ENCODE assay signal across 21 cellular contexts in the genomic region with DNA sequence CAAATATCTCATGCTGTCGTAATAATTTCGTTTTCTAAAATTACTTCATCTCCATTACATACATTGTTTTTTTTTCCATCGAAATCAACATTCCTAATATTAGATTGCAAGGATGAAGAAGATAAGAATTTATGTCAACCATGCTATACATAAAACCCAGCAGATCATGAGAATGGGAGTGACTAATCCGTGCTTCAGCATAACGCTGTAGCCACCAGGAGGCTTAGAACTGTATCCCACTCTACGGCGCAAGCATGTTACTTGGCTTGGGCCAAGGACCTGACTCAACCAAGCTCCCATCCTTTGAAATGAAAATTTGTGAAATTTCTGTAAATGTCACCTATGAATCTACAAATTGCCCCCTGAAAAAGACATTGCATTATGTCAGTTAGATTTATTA.
DNase-seq lines count a peak whose midpoint lies in the region; ATAC-seq and TF ChIP-seq lines count a peak whose summit lies in the region.
"Had no signal": no experiment of that assay in that cellular context is flagged by ENCODE, and none has a peak within 500 bp of the region (broad histone marks: within the 10 kb centered on the region; RNA-seq: fewer than 3 reads in every experiment).

No MANE protein-coding gene starts in this region.

- H3K9me3 Mint-ChIP-seq in GM23338, result no peaks in the 10 kb centered on the region
- H3K9me3 Mint-ChIP-seq in WTC11, result peaks cover 7% of the 10 kb centered on the region; the same call in 1 of the 2 replicates
- H3K9me3 Mint-ChIP-seq in neural progenitor cell, result no peaks in the 10 kb centered on the region
- H3K9me3 Mint-ChIP-seq in stimulated activated memory B cell treated with anti-CD40 and anti-IgM and Interleukin-4, amounts not matched to agents 10 μg/mL and 1 μg/mL and 100 μg/mL, for 72 hours, result no peaks in the 10 kb centered on the region

- CTCF ChIA-PET in WTC11 (lab: Charles Lee), result no interaction called here

- peaks cover 10% of the 10 kb centered on the region for H3K9me3 ChIP-seq in neural progenitor cell (ENCODE audit: low read depth)
- H3K9me3 ChIP-seq: SJCRH30 had no signal

- H3K9ac ChIP-seq in neural progenitor cell, result no peak overlapping the region

- H3K27me3 ChIP-seq in GM23338 (ENCODE audit: insufficient read depth), result no peaks in the 10 kb centered on the region
- no peaks in the 10 kb centered on the region for H3K27me3 ChIP-seq in neural progenitor cell

- no peak overlapping the region for H3K27ac Mint-ChIP-seq in GM23338
- H3K27ac Mint-ChIP-seq in WTC11, result no peak overlapping the region
- H3K27ac Mint-ChIP-seq in neural progenitor cell, result no peak overlapping the region
- no peak overlapping the region for H3K27ac Mint-ChIP-seq in stimulated activated memory B cell treated with anti-CD40 and anti-IgM and Interleukin-4, amounts not matched to agents 10 μg/mL and 1 μg/mL and 100 μg/mL, for 72 hours

- no peaks in the 10 kb centered on the region for H3K36me3 Mint-ChIP-seq in GM23338 (ENCODE audit: low read depth)
- no peaks in the 10 kb centered on the region for H3K36me3 Mint-ChIP-seq in WTC11
- no peaks in the 10 kb centered on the region for H3K36me3 Mint-ChIP-seq in neural progenitor cell
- no peaks in the 10 kb centered on the region for H3K36me3 Mint-ChIP-seq in stimulated activated memory B cell treated with anti-CD40 and anti-IgM and Interleukin-4, amounts not matched to agents 10 μg/mL and 1 μg/mL and 100 μg/mL, for 72 hours

- H3F3A ChIP-seq in GM23338 (replicated peaks; ENCODE audit: low read depth) (no peaks in the 10 kb centered on the region), neural progenitor cell (ENCODE audit: low read depth) (peaks cover 15% of the 10 kb centered on the region)

- no peaks in the 10 kb centered on the region for H3K9me2 ChIP-seq in GM23338 (ENCODE audit: insufficient read depth)

- H3K4me2 ChIP-seq in GM23338 (no peak overlapping the region), neural progenitor cell (no peak overlapping the region)

- peaks cover 20% of the 10 kb centered on the region for H3K4me1 ChIP-seq in GM23338 (ENCODE audit: insufficient read depth)
- peaks cover 31% of the 10 kb centered on the region for H3K4me1 ChIP-seq in neural progenitor cell

- H3K4me3 Mint-ChIP-seq in GM23338 (no peak overlapping the region), WTC11 (no peak overlapping the region), neural progenitor cell (no peak overlapping the region)
- no peak overlapping the region for H3K4me3 Mint-ChIP-seq in stimulated activated memory B cell treated with anti-CD40 and anti-IgM and Interleukin-4, amounts not matched to agents 10 μg/mL and 1 μg/mL and 100 μg/mL, for 72 hours

- H3K27me3 Mint-ChIP-seq in GM23338 (ENCODE audit: insufficient read depth, low read depth, poor library complexity) (no peaks in the 10 kb centered on the region), WTC11 (ENCODE audit: low read depth) (no peaks in the 10 kb centered on the region), neural progenitor cell (ENCODE audit: insufficient read depth, low read depth) (no peaks in the 10 kb centered on the region)
- no peaks in the 10 kb centered on the region for H3K27me3 Mint-ChIP-seq in stimulated activated memory B cell treated with anti-CD40 and anti-IgM and Interleukin-4, amounts not matched to agents 10 μg/mL and 1 μg/mL and 100 μg/mL, for 72 hours

- H3K4me3 ChIP-seq in GM23338 (no peak overlapping the region), neural progenitor cell (no peak overlapping the region)
- H3K4me3 ChIP-seq: K562, SJCRH30 had no signal

- no peak overlapping the region for H2AFZ ChIP-seq in GM23338
- no peak overlapping the region for H2AFZ ChIP-seq in neural progenitor cell (replicated peaks)

- H4K20me1 ChIP-seq in GM23338 (replicated peaks; ENCODE audit: insufficient read depth) (no peaks in the 10 kb centered on the region), neural progenitor cell (ENCODE audit: low read depth) (no peaks in the 10 kb centered on the region)

- H3K79me2 ChIP-seq in GM23338 (replicated peaks; ENCODE audit: insufficient read depth) (no peaks in the 10 kb centered on the region), neural progenitor cell (ENCODE audit: low read depth) (no peaks in the 10 kb centered on the region)

- TF ChIP-seq CTCF in GM23338 (conservative IDR thresholded peaks at IDR 0.05; ENCODE audit: low read depth in 2 of 2), result peak; percentile 10 to 34; a peak in 2 of 4 replicates
- TF ChIP-seq CTCF in WTC11 (IDR thresholded peaks at IDR 0.05), result no peak
- peak; percentile 17 for TF ChIP-seq CTCF in neural progenitor cell (IDR thresholded peaks at IDR 0.05)

- H3K4me1 Mint-ChIP-seq in GM23338, result peaks cover 25% of the 10 kb centered on the region
- peaks cover 25% of the 10 kb centered on the region for H3K4me1 Mint-ChIP-seq in WTC11
- H3K4me1 Mint-ChIP-seq in neural progenitor cell, result peaks cover 20% of the 10 kb centered on the region
- no peaks in the 10 kb centered on the region for H3K4me1 Mint-ChIP-seq in stimulated activated memory B cell treated with anti-CD40 and anti-IgM and Interleukin-4, amounts not matched to agents 10 μg/mL and 1 μg/mL and 100 μg/mL, for 72 hours

- ATAC-seq in GM23338 (no peak), WTC11 (0 out of 2 replicates have a peak, but pooled peaks have one; percentile 10)
- no peak for ATAC-seq in stimulated activated memory B cell treated with anti-CD40 and anti-IgM and Interleukin-4, amounts not matched to agents 10 μg/mL and 1 μg/mL and 100 μg/mL, for 72 hours
- ATAC-seq: K562, Right ventricle myocardium inferior had no signal

- POLR2A ChIA-PET in WTC11 (lab: Charles Lee), result no interaction called here

- DNase-seq in GM23338 (ENCODE audit: low spot score) (no peak), NCI-H69 (lab: John Stamatoyannopoulos, UW) (peak; percentile 84), WTC11 (ENCODE audit: low spot score) (no peak), neural progenitor cell (ENCODE audit: low spot score) (peak; percentile 24), NCI-H1092 (lab: John Stamatoyannopoulos, UW) (no peak), OCI-M1 (lab: John Stamatoyannopoulos, UW) (no peak)
- DNase-seq: Calu3, DMS79 treated with DMSO at 0.1 percent for 48 hours, GF-D8, GOT3, Kasumi-1, NCI-H1105 treated with DMSO at 0.1 percent for 48 hours, NCI-H146, NCI-H1930, NCI-H2107, NCI-H524 treated with DMSO at 0.1 percent for 48 hours, SJCRH30, T-helper 2 cell had no signal

- H3K27ac ChIP-seq in GM23338 (ENCODE audit: low read depth), result no peak overlapping the region
- H3K27ac ChIP-seq in neural progenitor cell, result no peak overlapping the region
- H3K27ac ChIP-seq: SJCRH30 had no signal

- H3K36me3 ChIP-seq in GM23338 (ENCODE audit: insufficient read depth) (no peaks in the 10 kb centered on the region), neural progenitor cell (peaks cover 9% of the 10 kb centered on the region)
- H3K36me3 ChIP-seq: SJCRH30 had no signal

TF ChIP-seq in GM23338, 12 proteins besides CTCF, POLR2A, EP300 and RAD21 (continues in another document):
- TF ChIP-seq EZH2 (IDR thresholded peaks at IDR 0.05; ENCODE audit: low read depth, unreplicated experiment) (no peak), CREB1 (CRISPR knock-in tag; IDR thresholded peaks at IDR 0.05; ENCODE audit: low read depth) (no peak), ZNF331 (CRISPR knock-in tag; IDR thresholded peaks at IDR 0.05; ENCODE audit: low read depth) (no peak), NANOG (IDR thresholded peaks at IDR 0.05; ENCODE audit: borderline replicate concordance) (no peak), POLR2AphosphoS5 (IDR thresholded peaks at IDR 0.05; ENCODE audit: low read depth) (no peak)

TF ChIP-seq in WTC11, 78 proteins besides CTCF, POLR2A, EP300 and RAD21 (continues in another document):
- TF ChIP-seq, protein P1, sequence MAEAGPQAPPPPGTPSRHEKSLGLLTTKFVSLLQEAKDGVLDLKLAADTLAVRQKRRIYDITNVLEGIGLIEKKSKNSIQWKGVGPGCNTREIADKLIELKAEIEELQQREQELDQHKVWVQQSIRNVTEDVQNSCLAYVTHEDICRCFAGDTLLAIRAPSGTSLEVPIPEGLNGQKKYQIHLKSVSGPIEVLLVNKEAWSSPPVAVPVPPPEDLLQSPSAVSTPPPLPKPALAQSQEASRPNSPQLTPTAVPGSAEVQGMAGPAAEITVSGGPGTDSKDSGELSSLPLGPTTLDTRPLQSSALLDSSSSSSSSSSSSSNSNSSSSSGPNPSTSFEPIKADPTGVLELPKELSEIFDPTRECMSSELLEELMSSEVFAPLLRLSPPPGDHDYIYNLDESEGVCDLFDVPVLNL (CRISPR knock-in tag; IDR thresholded peaks at IDR 0.05; ENCODE audit: borderline replicate concordance, low read depth), result no peak
- TF ChIP-seq GTF2I (CRISPR knock-in tag; conservative IDR thresholded peaks at IDR 0.05), result no peak
- TF ChIP-seq ZNF138 (CRISPR knock-in tag; conservative IDR thresholded peaks at IDR 0.05), result no peak
- no peak for TF ChIP-seq ZNF263 (CRISPR knock-in tag; IDR thresholded peaks at IDR 0.05; ENCODE audit: low read depth)
- TF ChIP-seq, protein P2, sequence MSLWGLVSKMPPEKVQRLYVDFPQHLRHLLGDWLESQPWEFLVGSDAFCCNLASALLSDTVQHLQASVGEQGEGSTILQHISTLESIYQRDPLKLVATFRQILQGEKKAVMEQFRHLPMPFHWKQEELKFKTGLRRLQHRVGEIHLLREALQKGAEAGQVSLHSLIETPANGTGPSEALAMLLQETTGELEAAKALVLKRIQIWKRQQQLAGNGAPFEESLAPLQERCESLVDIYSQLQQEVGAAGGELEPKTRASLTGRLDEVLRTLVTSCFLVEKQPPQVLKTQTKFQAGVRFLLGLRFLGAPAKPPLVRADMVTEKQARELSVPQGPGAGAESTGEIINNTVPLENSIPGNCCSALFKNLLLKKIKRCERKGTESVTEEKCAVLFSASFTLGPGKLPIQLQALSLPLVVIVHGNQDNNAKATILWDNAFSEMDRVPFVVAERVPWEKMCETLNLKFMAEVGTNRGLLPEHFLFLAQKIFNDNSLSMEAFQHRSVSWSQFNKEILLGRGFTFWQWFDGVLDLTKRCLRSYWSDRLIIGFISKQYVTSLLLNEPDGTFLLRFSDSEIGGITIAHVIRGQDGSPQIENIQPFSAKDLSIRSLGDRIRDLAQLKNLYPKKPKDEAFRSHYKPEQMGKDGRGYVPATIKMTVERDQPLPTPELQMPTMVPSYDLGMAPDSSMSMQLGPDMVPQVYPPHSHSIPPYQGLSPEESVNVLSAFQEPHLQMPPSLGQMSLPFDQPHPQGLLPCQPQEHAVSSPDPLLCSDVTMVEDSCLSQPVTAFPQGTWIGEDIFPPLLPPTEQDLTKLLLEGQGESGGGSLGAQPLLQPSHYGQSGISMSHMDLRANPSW (CRISPR knock-in tag; conservative IDR thresholded peaks at IDR 0.05; ENCODE audit: low read depth), result no peak
- TF ChIP-seq FOXP1 (CRISPR knock-in tag; IDR thresholded peaks at IDR 0.05; ENCODE audit: borderline replicate concordance), result no peak
- no peak for TF ChIP-seq ZNF416 (CRISPR knock-in tag; IDR thresholded peaks at IDR 0.05)
- TF ChIP-seq RELA (CRISPR knock-in tag; IDR thresholded peaks at IDR 0.05; ENCODE audit: borderline replicate concordance), result no peak

Comparison
In these comparisons a context has a peak if more than half of its experiments do, and no peak if none do; other contexts are left out.
1. DNase-seq: peak in NCI-H69 (single experiment) and neural progenitor cell (single experiment); none in GM23338 (single experiment), WTC11 (single experiment), NCI-H1092 (single experiment) and OCI-M1 (single experiment).